In genomic region chr17:49361129-49361901, GRCh38 we compare ENCODE assay signal across 9 cellular contexts. TPM values are rescaled to one million over a fixed set of nuclear protein-coding genes. Genes with fewer than 3 reads are reported as not detected.
DNase-seq lines count a peak whose midpoint lies in the region; ATAC-seq, FAIRE-seq and TF ChIP-seq lines count a peak whose summit lies in the region.
"Had no signal": no experiment of that assay in that cellular context is flagged by ENCODE, and none has a peak within 500 bp of the region (broad histone marks: within the 10 kb centered on the region; RNA-seq: fewer than 3 reads in every experiment).

No MANE protein-coding gene starts in this region.

- peak overlapping the region; percentile 88 to 98 (median 96) for H3K27ac ChIP-seq in BLaER1 treated with 17β-estradiol and CSF1 and Interleukin-3, amounts not matched to agents 10 nM and 100 nM
- peak overlapping the region; percentile 76 to 95 for H3K27ac ChIP-seq in testis

- TF ChIP-seq POLR2A in GM19193 (IDR thresholded peaks at IDR 0.05; ENCODE audit: extremely low read depth, insufficient read depth, insufficient read length) (peak; percentile 50), testis (IDR thresholded peaks at IDR 0.05) (no peak)

- H3K4me1 ChIP-seq in BLaER1 treated with 17β-estradiol and CSF1 and Interleukin-3, amounts not matched to agents 10 nM and 100 nM = peaks cover 46 to 64% (median 57%) of the 10 kb centered on the region in 10 experiments
- H3K4me1 ChIP-seq in testis = peaks cover 34% of the 10 kb centered on the region

- no peaks in the 10 kb centered on the region for H3K36me3 ChIP-seq in BLaER1 treated with 17β-estradiol and CSF1 and Interleukin-3, amounts not matched to agents 10 nM and 100 nM
- H3K36me3 ChIP-seq in testis (ENCODE audit: low read depth, missing control alignments) = no peaks in the 10 kb centered on the region

- H3K9ac ChIP-seq in BLaER1 treated with 17β-estradiol and CSF1 and Interleukin-3, amounts not matched to agents 10 nM and 100 nM = peak overlapping the region; percentile 91 to 98 (median 96)

- DNase-seq in RCC 7860 (ENCODE audit: low spot score) (peak; percentile 30), germinal center (ENCODE audit: low spot score) (peak; percentile 77), omental fat pad (ENCODE audit: low spot score) (no peak), testis (peak; percentile 64)
- peak; percentile 82 for DNase-seq in activated effector memory CD4-positive, alpha-beta T cell treated with Interleukin-2 at 50 U/mL for 16 hours

- no peaks in the 10 kb centered on the region for H3K9me3 ChIP-seq in BLaER1 treated with 17β-estradiol and CSF1 and Interleukin-3, amounts not matched to agents 10 nM and 100 nM (replicated peaks in 1 of 11)
- H3K9me3 ChIP-seq in testis = no peaks in the 10 kb centered on the region

- H3K27me3 ChIP-seq in BLaER1 treated with 17β-estradiol and CSF1 and Interleukin-3, amounts not matched to agents 10 nM and 100 nM = no peaks in the 10 kb centered on the region
- no peaks in the 10 kb centered on the region for H3K27me3 ChIP-seq in testis

- H3K4me2 ChIP-seq in BLaER1 treated with 17β-estradiol and CSF1 and Interleukin-3, amounts not matched to agents 10 nM and 100 nM = peak overlapping the region; percentile 86 to 99 (median 97)

- H4K20me1 ChIP-seq in BLaER1 treated with 17β-estradiol and CSF1 and Interleukin-3, amounts not matched to agents 10 nM and 100 nM = peaks cover 22 to 47% (median 37%) of the 10 kb centered on the region in 11 experiments; a peak in 17 of 22 replicates

- no peak for FAIRE-seq in RCC 7860 (lab: Jason Lieb, UNC)
- FAIRE-seq: TTC549 had no signal

- ATAC-seq in HG03469 (IDR thresholded peaks at IDR 0.05; ENCODE audit: unreplicated experiment) = peak; percentile 5
- ATAC-seq in omental fat pad (ENCODE audit: low FRiP score) = peak; percentile 15

- intact Hi-C loops in testis (cut with DNase I; ENCODE audit: low total_unique reads) = no loop called here

- H3K4me3 ChIP-seq in BLaER1 treated with 17β-estradiol and CSF1 and Interleukin-3, amounts not matched to agents 10 nM and 100 nM = peak overlapping the region; percentile 79 to 100 (median 90)
- H3K4me3 ChIP-seq in testis = peak overlapping the region; percentile 90 to 99

- no peak for TF ChIP-seq CTCF in omental fat pad (IDR thresholded peaks at IDR 0.05)
- TF ChIP-seq CTCF in testis (IDR thresholded peaks at IDR 0.05) = no peak

- WGBS in testis, 2 donors = 0 to 1% methylated on average over 19 to 26 of the region's 52 CpGs

RNA-seq across cellular contexts. Expression of gene ZNF652, which starts 0.7 kb away (rescaled TPM):
- 10 to 100 TPM; 22.9 to 50.0 (median 31.0) TPM for total RNA-seq in omental fat pad
- total RNA-seq in testis = 10 to 100 TPM; 51.2 to 62.3 TPM
- polyA plus RNA-seq in testis (ENCODE audit: insufficient read depth, low read depth, low replicate concordance) = 32.3 TPM

RNA-seq across cellular contexts. Expression of gene PHB1, which starts 53.4 kb away (rescaled TPM):
- 100 to 1,000 TPM in 2 of 4 donors, 10 to 100 TPM in 2; 86.9 to 139 (median 111) TPM for total RNA-seq in omental fat pad
- total RNA-seq in testis = 100 to 1,000 TPM in 1 of 2 donors, 10 to 100 TPM in 1; 69.1 to 103 TPM
- 95.1 TPM for polyA plus RNA-seq in testis (ENCODE audit: insufficient read depth, low read depth, low replicate concordance)
